16 cellular contexts compared by ENCODE assay signal in genomic region chr2:119383410-119384140, GRCh38. TPM values are rescaled to one million over a fixed set of nuclear protein-coding genes. Genes with fewer than 3 reads are reported as not detected.
DNase-seq lines count a peak whose midpoint lies in the region; ATAC-seq and TF ChIP-seq lines count a peak whose summit lies in the region.
"Had no signal": no experiment of that assay in that cellular context is flagged by ENCODE, and none has a peak within 500 bp of the region (broad histone marks: within the 10 kb centered on the region; RNA-seq: fewer than 3 reads in every experiment).

No MANE protein-coding gene starts in this region.

- H3K4me1 Mint-ChIP-seq in stimulated activated effector memory CD8-positive, alpha-beta T cell treated with anti-CD3 and anti-CD28 coated beads, Interleukin-12 subunit alpha, Interleukin-12 subunit beta, amount 100 ng/mL, for 72 hours: peaks cover 8% of the 10 kb centered on the region

- H3K9me3 Mint-ChIP-seq in stimulated activated effector memory CD8-positive, alpha-beta T cell treated with anti-CD3 and anti-CD28 coated beads, Interleukin-12 subunit alpha, Interleukin-12 subunit beta, amount 100 ng/mL, for 72 hours: no peaks in the 10 kb centered on the region
- H3K9me3 Mint-ChIP-seq: central memory CD8-positive, alpha-beta T cell; H9; T-cell had no signal

- DNase-seq in AG10803 (ENCODE audit: low read depth) (peak; percentile 34), DMS153 (lab: John Stamatoyannopoulos, UW) (peak; percentile 51), NCI-H345 treated with DMSO at 0.1 percent for 48 hours (lab: John Stamatoyannopoulos, UW; ENCODE audit: unreplicated experiment) (peak; percentile 12), cerebellum (ENCODE audit: low spot score) (peak; percentile 42), dermis blood vessel endothelial cell (no peak)
- no peak for DNase-seq in stimulated activated naive CD8-positive, alpha-beta T cell treated with anti-CD3 and anti-CD28 coated beads, Interleukin-15, Interleukin-2, amounts not matched to agents 100 U/mL and 50 U/mL, for 24 hours
- DNase-seq in activated T-cell treated with anti-CD3 and anti-CD28 coated beads, Interleukin-2, amount 50 U/mL, for 48 hours: no peak
- DNase-seq in stimulated activated effector memory CD8-positive, alpha-beta T cell treated with anti-CD3 and anti-CD28 coated beads, Interleukin-12 subunit alpha, Interleukin-12 subunit beta, amount 100 ng/mL, for 72 hours (ENCODE audit: low spot score in 2 of 2): no peak
- DNase-seq: activated CD4-positive, CD25-positive, alpha-beta regulatory T cell treated with anti-CD3 and anti-CD28 coated beads, Interleukin-2, amount 50 U/mL, for 72 hours; activated CD8-positive, alpha-beta memory T cell treated with anti-CD3 and anti-CD28 coated beads, Interleukin-2, amount 50 U/mL, for 48 hours; activated naive CD4-positive, alpha-beta T cell treated with anti-CD3 and anti-CD28 coated beads, Interleukin-2, amount 50 U/mL, for 16 hours; H9; T-cell; testis had no signal

- TF ChIP-seq CTCF in AG10803 (conservative IDR thresholded peaks at IDR 0.05; ENCODE audit: low read length): no peak

- no peak for ATAC-seq in stimulated activated naive CD8-positive, alpha-beta T cell treated with anti-CD3 and anti-CD28 coated beads, Interleukin-15, Interleukin-2, amounts not matched to agents 100 U/mL and 50 U/mL, for 24 hours
- ATAC-seq in stimulated activated effector memory CD8-positive, alpha-beta T cell treated with anti-CD3 and anti-CD28 coated beads, Interleukin-12 subunit alpha, Interleukin-12 subunit beta, amount 100 ng/mL, for 72 hours: no peak
- ATAC-seq: T-cell had no signal

- no peaks in the 10 kb centered on the region for H3K36me3 Mint-ChIP-seq in stimulated activated effector memory CD8-positive, alpha-beta T cell treated with anti-CD3 and anti-CD28 coated beads, Interleukin-12 subunit alpha, Interleukin-12 subunit beta, amount 100 ng/mL, for 72 hours
- H3K36me3 Mint-ChIP-seq: T-cell had no signal

- H3K27ac Mint-ChIP-seq in stimulated activated effector memory CD8-positive, alpha-beta T cell treated with anti-CD3 and anti-CD28 coated beads, Interleukin-12 subunit alpha, Interleukin-12 subunit beta, amount 100 ng/mL, for 72 hours: no peak overlapping the region
- H3K27ac Mint-ChIP-seq: T-cell had no signal

- H3K4me3 ChIP-seq in AG10803 (ENCODE audit: low read length): no peak overlapping the region
- H3K4me3 ChIP-seq: testis had no signal

- no peak overlapping the region for H3K4me3 Mint-ChIP-seq in stimulated activated effector memory CD8-positive, alpha-beta T cell treated with anti-CD3 and anti-CD28 coated beads, Interleukin-12 subunit alpha, Interleukin-12 subunit beta, amount 100 ng/mL, for 72 hours
- H3K4me3 Mint-ChIP-seq: central memory CD8-positive, alpha-beta T cell; H9; T-cell had no signal

RNA-seq across cellular contexts. Expression of gene DBI, which starts 16.8 kb away (rescaled TPM):
- total RNA-seq in cerebellum (47.8 TPM), dermis blood vessel endothelial cell (82.2 and 121 TPM in 2 replicates)

RNA-seq across cellular contexts. Expression of gene C2orf76, which starts 16.9 kb away (rescaled TPM):
- total RNA-seq in cerebellum (13.2 TPM), dermis blood vessel endothelial cell (12.6 and 14.6 TPM in 2 replicates)

RNA-seq across cellular contexts. Expression of gene TMEM37, which starts 48.1 kb away (rescaled TPM):
- total RNA-seq in cerebellum (0.54 TPM), dermis blood vessel endothelial cell (0.05 and 0.51 TPM in 2 replicates)
- total RNA-seq: Daoy had no signal

Comparison
In these comparisons a context has a peak if more than half of its experiments do, and no peak if none do; other contexts are left out.
1. DNase-seq: peak in AG10803 (single experiment), DMS153 (single experiment), NCI-H345 treated with DMSO at 0.1 percent for 48 hours (single experiment) and cerebellum (single experiment); none in stimulated activated naive CD8-positive, alpha-beta T cell treated with anti-CD3 and anti-CD28 coated beads, Interleukin-15, Interleukin-2, amounts not matched to agents 100 U/mL and 50 U/mL, for 24 hours (single experiment), activated T-cell treated with anti-CD3 and anti-CD28 coated beads, Interleukin-2, amount 50 U/mL, for 48 hours (0 of 2), dermis blood vessel endothelial cell (single experiment) and stimulated activated effector memory CD8-positive, alpha-beta T cell treated with anti-CD3 and anti-CD28 coated beads, Interleukin-12 subunit alpha, Interleukin-12 subunit beta, amount 100 ng/mL, for 72 hours (0 of 2).